ENCODE assay signal across 10 cellular contexts in the genomic region with DNA sequence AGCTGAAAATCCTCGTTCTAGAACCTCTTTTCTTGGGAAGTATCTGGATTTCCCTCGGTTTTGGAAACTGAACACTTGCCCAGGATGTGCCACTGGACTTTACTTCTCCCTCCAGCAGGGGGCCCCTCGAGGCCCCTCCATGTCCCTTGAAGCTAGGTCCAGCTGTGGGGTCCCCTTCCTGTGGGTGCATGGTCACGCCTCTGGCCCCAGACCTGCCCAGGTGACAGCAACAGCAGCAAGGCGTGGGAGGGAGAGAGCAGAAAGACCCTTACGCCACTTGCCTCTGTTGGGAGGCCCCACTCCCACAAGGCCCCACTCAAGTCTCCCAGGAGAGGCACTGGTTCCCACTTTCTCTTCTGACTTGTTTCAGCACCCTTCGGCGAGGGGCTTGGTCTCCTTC. TPM values are rescaled to one million over a fixed set of nuclear protein-coding genes. Genes with fewer than 3 reads are reported as not detected.
A peak's percentile ranks its signal among the peaks of the same experiment; 100 is the strongest.
DNase-seq lines count a peak whose midpoint lies in the region; ATAC-seq, FAIRE-seq and TF ChIP-seq lines count a peak whose summit lies in the region.
"Had no signal": no experiment of that assay in that cellular context is flagged by ENCODE, and none has a peak within 500 bp of the region (broad histone marks: within the 10 kb centered on the region; RNA-seq: fewer than 3 reads in every experiment).

No MANE protein-coding gene starts in this region.

- H3K36me3 Mint-ChIP-seq in dendritic cell treated with granulocyte-macrophage colony-stimulating factor and Interleukin-4, amounts not matched to agents 40 ng/mL and 50 ng/mL, for 4 days (ENCODE audit: low read depth), result peaks cover 33% of the 10 kb centered on the region
- H3K36me3 Mint-ChIP-seq: T-cell had no signal

- H3K4me1 ChIP-seq in DND-41 (ENCODE audit: insufficient read depth, low read length) (peaks cover 38% of the 10 kb centered on the region), pancreas (peaks cover 0 to 13% (median 0%) of the 10 kb centered on the region in 3 donors)

- no peak for DNase-seq in DND-41
- DNase-seq in pancreas, result peak in 2 of 6 donors; percentile 33 to 58
- no peak for DNase-seq in SKM-1 treated with dmso at 0.1 percent for 144 hours (lab: John Stamatoyannopoulos, UW; ENCODE audit: unreplicated experiment)
- DNase-seq in putamen (ENCODE audit: low spot score), result no peak
- no peak for DNase-seq in islet precursor cell
- DNase-seq: T-cell had no signal

- H3K36me3 ChIP-seq in DND-41 (ENCODE audit: insufficient read depth, low read length) (peaks cover 36% of the 10 kb centered on the region), pancreas (no peaks in the 10 kb centered on the region)

- no peak for TF ChIP-seq EP300 in Ishikawa (IDR thresholded peaks at IDR 0.05; ENCODE audit: borderline replicate concordance)

- no peaks in the 10 kb centered on the region for H3K9me3 Mint-ChIP-seq in dendritic cell treated with granulocyte-macrophage colony-stimulating factor and Interleukin-4, amounts not matched to agents 40 ng/mL and 50 ng/mL, for 4 days
- H3K9me3 Mint-ChIP-seq: T-cell had no signal

- no peak overlapping the region for H3K4me3 Mint-ChIP-seq in dendritic cell treated with granulocyte-macrophage colony-stimulating factor and Interleukin-4, amounts not matched to agents 40 ng/mL and 50 ng/mL, for 4 days

- peak; percentile 41 for TF ChIP-seq RAD21 in Ishikawa (IDR thresholded peaks at IDR 0.05; ENCODE audit: low read depth)

- H3K27me3 ChIP-seq in DND-41 (ENCODE audit: insufficient read depth, low read length, poor library complexity) (no peaks in the 10 kb centered on the region), pancreas (no peaks in the 10 kb centered on the region)

- peak overlapping the region; percentile 29; the same call in 1 of the 2 replicates for H3K4me2 ChIP-seq in DND-41 (ENCODE audit: insufficient read depth, low read length)

- H2AFZ ChIP-seq in DND-41 (ENCODE audit: low read depth, low read length), result no peak overlapping the region

- H3K27ac Mint-ChIP-seq in dendritic cell treated with granulocyte-macrophage colony-stimulating factor and Interleukin-4, amounts not matched to agents 40 ng/mL and 50 ng/mL, for 4 days, result peak overlapping the region; percentile 92

- FAIRE-seq in pancreas (lab: Jason Lieb, UNC), result no peak
- FAIRE-seq: H54 had no signal

- no peak overlapping the region for H3K9ac ChIP-seq in DND-41 (ENCODE audit: low read depth, low read length)

- 62 to 67% methylated on average over 8 of the region's 8 CpGs for WGBS in pancreas, 2 donors

- peak; percentile 58 for TF ChIP-seq CTCF in DND-41 (IDR thresholded peaks at IDR 0.05; ENCODE audit: borderline replicate concordance, extremely low read depth, low read length, poor library complexity, severe bottlenecking)
- TF ChIP-seq CTCF in pancreas (IDR thresholded peaks at IDR 0.05), result peak in 3 of 4 donors; percentile 23 to 42 (median 26)

- H4K20me1 ChIP-seq in DND-41 (ENCODE audit: insufficient read depth, low read length), result peaks cover 51% of the 10 kb centered on the region

- H3K27ac ChIP-seq in DND-41 (ENCODE audit: low read length) (peak overlapping the region; percentile 27; the same call in 1 of the 2 replicates), pancreas (no peak overlapping the region)

- no peaks in the 10 kb centered on the region for H3K27me3 Mint-ChIP-seq in dendritic cell treated with granulocyte-macrophage colony-stimulating factor and Interleukin-4, amounts not matched to agents 40 ng/mL and 50 ng/mL, for 4 days

- ATAC-seq in DND-41 (ENCODE audit: insufficient read depth, low read depth) (no peak), pancreas (no peak), HG02678 (IDR thresholded peaks at IDR 0.05; ENCODE audit: unreplicated experiment) (no peak)
- ATAC-seq: T-cell had no signal

- peaks cover 79% of the 10 kb centered on the region for H3K79me2 ChIP-seq in DND-41 (ENCODE audit: insufficient read depth, low read length)

- intact Hi-C loops in dendritic cell treated with granulocyte-macrophage colony-stimulating factor and Interleukin-4, amounts not matched to agents 40 ng/mL and 50 ng/mL, for 4 days (cut with micrococcal nuclease), result no loop called here
- intact Hi-C loops in pancreas (cut with DNase I), result no loop called here

- H3K4me1 Mint-ChIP-seq in dendritic cell treated with granulocyte-macrophage colony-stimulating factor and Interleukin-4, amounts not matched to agents 40 ng/mL and 50 ng/mL, for 4 days (ENCODE audit: low read depth), result peaks cover 67% of the 10 kb centered on the region

- H3K4me3 ChIP-seq in DND-41 (ENCODE audit: low read depth in 1 of 2, low read length in 2 of 2), result no peak overlapping the region
- H3K4me3 ChIP-seq in pancreas, result no peak overlapping the region

- no peaks in the 10 kb centered on the region for H3K9me3 ChIP-seq in DND-41 (ENCODE audit: insufficient read depth, low read length, severe bottlenecking)
- H3K9me3 ChIP-seq in pancreas, result no peaks in the 10 kb centered on the region

TF ChIP-seq in Ishikawa, 13 proteins besides CTCF, POLR2A, EP300 and RAD21:
- TF ChIP-seq YY1 (IDR thresholded peaks at IDR 0.05; ENCODE audit: low read depth) (no peak), CREB1 (IDR thresholded peaks at IDR 0.05; ENCODE audit: low read depth) (no peak), TAF1 (IDR thresholded peaks at IDR 0.05; ENCODE audit: low read depth) (no peak), FOXM1 (IDR thresholded peaks at IDR 0.05; ENCODE audit: borderline replicate concordance, low read depth) (no peak), NFIC (IDR thresholded peaks at IDR 0.05) (no peak), REST (IDR thresholded peaks at IDR 0.05; ENCODE audit: low read depth) (no peak), TEAD4 (IDR thresholded peaks at IDR 0.05) (no peak), EGR1 (IDR thresholded peaks at IDR 0.05) (no peak), TCF12 (IDR thresholded peaks at IDR 0.05; ENCODE audit: low read depth) (no peak), CEBPB (IDR thresholded peaks at IDR 0.05) (no peak), MAX (IDR thresholded peaks at IDR 0.05) (no peak), USF1 (IDR thresholded peaks at IDR 0.05) (no peak)

RNA-seq across cellular contexts. Expression of gene SLC25A29, which starts 3.1 kb away (rescaled TPM):
- 10 to 100 TPM; 10.6 to 57.6 (median 17.4) TPM for total RNA-seq in pancreas
- 10 to 100 TPM; 75.4 to 85.2 TPM for polyA plus RNA-seq in pancreas

RNA-seq across cellular contexts. Expression of gene SLC25A47, which starts 20.0 kb away (rescaled TPM):
- under 1 TPM in 2 of 6 donors, not detected in 4; 0.12 to 0.28 TPM for total RNA-seq in pancreas
- under 1 TPM; 0.07 to 0.11 TPM for polyA plus RNA-seq in pancreas
